In genomic region chr7:132002343-132002968, GRCh38 we compare ENCODE assay signal across 17 cellular contexts.
DNase-seq lines count a peak whose midpoint lies in the region; ATAC-seq and TF ChIP-seq lines count a peak whose summit lies in the region.
"Had no signal": no experiment of that assay in that cellular context is flagged by ENCODE, and none has a peak within 500 bp of the region (broad histone marks: within the 10 kb centered on the region; RNA-seq: fewer than 3 reads in every experiment).

No MANE protein-coding gene starts in this region.

- intact Hi-C loops in mammary epithelial cell (cut with micrococcal nuclease): no loop called here

- no peak for ATAC-seq in HG02970 (IDR thresholded peaks at IDR 0.05; ENCODE audit: low FRiP score, unreplicated experiment)
- ATAC-seq: Panc1 had no signal

- H3K9ac ChIP-seq in mammary epithelial cell (ENCODE audit: insufficient read depth, low read length): no peak overlapping the region
- no peak overlapping the region for H3K9ac ChIP-seq in mesendoderm (ENCODE audit: low read length)

- H3K23ac ChIP-seq in mesendoderm (ENCODE audit: low read length): no peak overlapping the region

- BruUV-seq in mammary epithelial cell (replicated peaks; lab: Mats Ljungman, UMichigan): no TSS peak

- no peak overlapping the region for H3K4ac ChIP-seq in mesendoderm (ENCODE audit: low read depth, low read length)

- H3K36me3 ChIP-seq in mammary epithelial cell (ENCODE audit: insufficient read depth, low read length): no peaks in the 10 kb centered on the region
- H3K36me3 ChIP-seq in mesendoderm (ENCODE audit: control insufficient read depth, insufficient read depth, low read length): no peaks in the 10 kb centered on the region

- H4K20me1 ChIP-seq in mammary epithelial cell (ENCODE audit: insufficient read depth, low read length): no peaks in the 10 kb centered on the region

- no peaks in the 10 kb centered on the region for H3K9me3 ChIP-seq in mammary epithelial cell (replicated peaks; ENCODE audit: insufficient read depth, low read length)

- H3K4me1 ChIP-seq in mammary epithelial cell (ENCODE audit: insufficient read depth, low read length) (no peaks in the 10 kb centered on the region), mesendoderm (ENCODE audit: control insufficient read depth, low read depth, low read length) (no peaks in the 10 kb centered on the region)

- H3K56ac ChIP-seq in mesendoderm (ENCODE audit: low read length): no peak overlapping the region

- WGBS in mammary epithelial cell (ENCODE audit: low coverage, missing lambda C conversion rate): 97% methylated on average over 3 of the region's 3 CpGs
- no CpG with 5 or more reads among the region's 3 CpGs for WGBS in mesendoderm (ENCODE audit: extremely low coverage, insufficient coverage, low lambda C conversion rate)

- H3K4me3 ChIP-seq in mammary epithelial cell (replicated peaks in 1 of 3; ENCODE audit: insufficient read depth in 1 of 3, low read depth in 2 of 3, low read length in 3 of 3): no peak overlapping the region
- H3K4me3 ChIP-seq in mesendoderm (ENCODE audit: low read length): no peak overlapping the region

- H3K27ac ChIP-seq in mammary epithelial cell (ENCODE audit: insufficient read depth, low read depth, low read length) (no peak overlapping the region), mesendoderm (ENCODE audit: low read depth, low read length) (no peak overlapping the region)

- no peak overlapping the region for H4K8ac ChIP-seq in mesendoderm (ENCODE audit: low read depth, low read length)

- H3K27me3 ChIP-seq in mammary epithelial cell (ENCODE audit: insufficient read depth, low read length): no peaks in the 10 kb centered on the region
- H3K27me3 ChIP-seq in mesendoderm (ENCODE audit: insufficient read depth, low read length, poor library complexity): no peaks in the 10 kb centered on the region

- H3K79me1 ChIP-seq in mesendoderm (ENCODE audit: low read length): no peaks in the 10 kb centered on the region

- H2AFZ ChIP-seq in mammary epithelial cell (ENCODE audit: low read depth, low read length): no peak overlapping the region

- in situ Hi-C loops in mammary epithelial cell (cut with MboI; ENCODE audit: low sequenced_read_pairs in 2 of 2): no loop called here

- CTCF ChIA-PET in mammary epithelial cell (lab: Charles Lee; ENCODE audit: low non-redundant PET): no interaction called here

- peak; percentile 71 for DNase-seq in NCI-H82 (lab: John Stamatoyannopoulos, UW)
- DNase-seq in NCI-H82 treated with DMSO at 0.1 percent for 48 hours (lab: John Stamatoyannopoulos, UW; ENCODE audit: unreplicated experiment): no peak
- DNase-seq in M059J (ENCODE audit: low read depth): peak; percentile 19
- DNase-seq in mammary epithelial cell: peak; percentile 28
- peak; percentile 11 for DNase-seq in mesendoderm
- DNase-seq in 8988T: no peak
- no peak for DNase-seq in NCI-H1436 treated with DMSO at 0.1 percent for 48 hours (lab: John Stamatoyannopoulos, UW)
- DNase-seq: H9, Karpas-422, MM.1S, NCI-H1048, NCI-H1417 treated with DMSO at 0.1 percent for 48 hours, NCI-H187 treated with DMSO at 0.1 percent for 48 hours, NCI-H2107, NCI-H748 treated with DMSO at 0.1 percent for 48 hours had no signal

- H3K79me2 ChIP-seq in mammary epithelial cell (ENCODE audit: insufficient read depth, low read length): no peaks in the 10 kb centered on the region
- no peaks in the 10 kb centered on the region for H3K79me2 ChIP-seq in mesendoderm (ENCODE audit: control insufficient read depth, insufficient read depth, low read length)

- no peak for TF ChIP-seq CTCF in mammary epithelial cell (conservative IDR thresholded peaks at IDR 0.05 in 1 of 2, IDR thresholded peaks at IDR 0.05 in 1 of 2; ENCODE audit: extremely low read depth in 1 of 2, insufficient read depth in 1 of 2, low read depth in 1 of 2, low read length in 2 of 2)

- H2AK5ac ChIP-seq in mesendoderm (ENCODE audit: low read length): no peak overlapping the region

- H4K5ac ChIP-seq in mesendoderm (ENCODE audit: low read length): no peak overlapping the region

- no peak overlapping the region for H3K4me2 ChIP-seq in mammary epithelial cell (ENCODE audit: insufficient read depth, low read depth, low read length)
- no peak overlapping the region for H3K4me2 ChIP-seq in mesendoderm (ENCODE audit: low read length)

- no peak overlapping the region for H2BK15ac ChIP-seq in mesendoderm (replicated peaks; ENCODE audit: low read depth)

- no peak overlapping the region for H3K18ac ChIP-seq in mesendoderm (ENCODE audit: low read length)

- no peak overlapping the region for H2BK5ac ChIP-seq in mesendoderm (ENCODE audit: low read length)

- no peak overlapping the region for H2BK120ac ChIP-seq in mesendoderm (ENCODE audit: low read depth, low read length)

- dilution Hi-C loops in mammary epithelial cell (cut with HindIII; ENCODE audit: low sequenced_read_pairs): no loop called here

Comparison
In these comparisons a context has a peak if more than half of its experiments do, and no peak if none do; other contexts are left out.
1. DNase-seq: peak in NCI-H82 (single experiment), M059J (single experiment), mammary epithelial cell (single experiment) and mesendoderm (single experiment); none in NCI-H82 treated with DMSO at 0.1 percent for 48 hours (single experiment), 8988T (single experiment) and NCI-H1436 treated with DMSO at 0.1 percent for 48 hours (single experiment).